ENCODE assay signal across 1 cellular context in genomic region chr13:65977525-65977924, GRCh38.
"Had no signal": no experiment of that assay in that cellular context is flagged by ENCODE, and none has a peak within 500 bp of the region (broad histone marks: within the 10 kb centered on the region; RNA-seq: fewer than 3 reads in every experiment).

No MANE protein-coding gene starts in this region.

- H3K4me3 ChIP-seq: GM12878 had no signal

- ATAC-seq: GM12878 had no signal
